8 cellular contexts compared by ENCODE assay signal in genomic region chr14:33792387-33793368, GRCh38.
A peak's percentile ranks its signal among the peaks of the same experiment; 100 is the strongest.
DNase-seq lines count a peak whose midpoint lies in the region; ATAC-seq and TF ChIP-seq lines count a peak whose summit lies in the region.

No MANE protein-coding gene starts in this region.

- H3K27me3 Mint-ChIP-seq in nephron progenitor cell (ENCODE audit: low read depth, poor library complexity): peaks cover 2% of the 10 kb centered on the region

- H3K36me3 Mint-ChIP-seq in nephron progenitor cell (ENCODE audit: low read depth): peaks cover 5% of the 10 kb centered on the region

- H3K4me2 ChIP-seq in KMS-11: peak overlapping the region; percentile 46

- peak in 13 of 14 donors; percentile 5 to 81 (median 66) for DNase-seq in C1 segment of cervical spinal cord (lab: John Stamatoyannopoulos, UW)
- peak; percentile 38 to 86 (median 81) for DNase-seq in Peyer's patch
- DNase-seq in activated T-helper 1 cell treated with anti-CD3 and anti-CD28 coated beads, Interleukin-2, amount 50 U/mL, for 16 hours (ENCODE audit: low read depth in 1 of 2, low spot score in 1 of 2): peak; percentile 41 to 48
- peak; percentile 86 for DNase-seq in fibroblast of peridontal ligament (ENCODE audit: extremely low read depth)
- peak; percentile 93 for DNase-seq in nephron progenitor cell
- DNase-seq in stimulated activated naive CD8-positive, alpha-beta T cell treated with anti-CD3 and anti-CD28 coated beads, Interleukin-15, Interleukin-2, amounts not matched to agents 100 U/mL and 50 U/mL, for 24 hours: peak; percentile 80

- no peaks in the 10 kb centered on the region for H3K9me3 ChIP-seq in Peyer's patch

- no peak for TF ChIP-seq POLR2A in Peyer's patch (IDR thresholded peaks at IDR 0.05)

- no peaks in the 10 kb centered on the region for H4K20me1 ChIP-seq in KMS-11 (ENCODE audit: insufficient read depth)

- ATAC-seq in GM19452 (IDR thresholded peaks at IDR 0.05; ENCODE audit: unreplicated experiment): peak; percentile 44
- ATAC-seq in stimulated activated naive CD8-positive, alpha-beta T cell treated with anti-CD3 and anti-CD28 coated beads, Interleukin-15, Interleukin-2, amounts not matched to agents 100 U/mL and 50 U/mL, for 24 hours: peak; percentile 63

- TF ChIP-seq CTCF in KMS-11 (conservative IDR thresholded peaks at IDR 0.05; ENCODE audit: low read depth, low read length) (peak; percentile 78), Peyer's patch (IDR thresholded peaks at IDR 0.05) (peak; percentile 38 to 88 (median 74)), nephron progenitor cell (IDR thresholded peaks at IDR 0.05) (peak; percentile 92)

- no peak overlapping the region for H3K4me3 ChIP-seq in KMS-11 (IDR thresholded peaks at IDR 0.05; ENCODE audit: insufficient read depth, low read depth, low read length)
- peak overlapping the region in 1 of 4 donors; percentile 23 for H3K4me3 ChIP-seq in Peyer's patch

- peak overlapping the region; percentile 73 for H3K4me3 Mint-ChIP-seq in nephron progenitor cell

- H3K9me3 Mint-ChIP-seq in nephron progenitor cell: peaks cover 3% of the 10 kb centered on the region

- H3K4me1 ChIP-seq in KMS-11 (ENCODE audit: low read depth, poor library complexity, severe bottlenecking) (peaks cover 4% of the 10 kb centered on the region), Peyer's patch (peaks cover 0 to 12% (median 0%) of the 10 kb centered on the region in 4 donors)

- H3K27ac ChIP-seq in KMS-11 (no peak overlapping the region), Peyer's patch (no peak overlapping the region)

- H3K9ac ChIP-seq in KMS-11: no peak overlapping the region

- no peaks in the 10 kb centered on the region for H3K79me2 ChIP-seq in KMS-11 (ENCODE audit: insufficient read depth, low read depth)

- H3K36me3 ChIP-seq in KMS-11 (ENCODE audit: insufficient read depth) (no peaks in the 10 kb centered on the region), Peyer's patch (no peaks in the 10 kb centered on the region)

- peak overlapping the region; percentile 93 for H3K27ac Mint-ChIP-seq in nephron progenitor cell

- H3K4me1 Mint-ChIP-seq in nephron progenitor cell: peaks cover 54% of the 10 kb centered on the region

- peak overlapping the region; percentile 59; the same call in 1 of the 2 replicates for H2AFZ ChIP-seq in KMS-11 (ENCODE audit: low read depth)

- H3K27me3 ChIP-seq in KMS-11 (ENCODE audit: insufficient read depth, low read depth) (no peaks in the 10 kb centered on the region), Peyer's patch (no peaks in the 10 kb centered on the region)
